ENCODE assay signal across 1 cellular context in the genomic region with DNA sequence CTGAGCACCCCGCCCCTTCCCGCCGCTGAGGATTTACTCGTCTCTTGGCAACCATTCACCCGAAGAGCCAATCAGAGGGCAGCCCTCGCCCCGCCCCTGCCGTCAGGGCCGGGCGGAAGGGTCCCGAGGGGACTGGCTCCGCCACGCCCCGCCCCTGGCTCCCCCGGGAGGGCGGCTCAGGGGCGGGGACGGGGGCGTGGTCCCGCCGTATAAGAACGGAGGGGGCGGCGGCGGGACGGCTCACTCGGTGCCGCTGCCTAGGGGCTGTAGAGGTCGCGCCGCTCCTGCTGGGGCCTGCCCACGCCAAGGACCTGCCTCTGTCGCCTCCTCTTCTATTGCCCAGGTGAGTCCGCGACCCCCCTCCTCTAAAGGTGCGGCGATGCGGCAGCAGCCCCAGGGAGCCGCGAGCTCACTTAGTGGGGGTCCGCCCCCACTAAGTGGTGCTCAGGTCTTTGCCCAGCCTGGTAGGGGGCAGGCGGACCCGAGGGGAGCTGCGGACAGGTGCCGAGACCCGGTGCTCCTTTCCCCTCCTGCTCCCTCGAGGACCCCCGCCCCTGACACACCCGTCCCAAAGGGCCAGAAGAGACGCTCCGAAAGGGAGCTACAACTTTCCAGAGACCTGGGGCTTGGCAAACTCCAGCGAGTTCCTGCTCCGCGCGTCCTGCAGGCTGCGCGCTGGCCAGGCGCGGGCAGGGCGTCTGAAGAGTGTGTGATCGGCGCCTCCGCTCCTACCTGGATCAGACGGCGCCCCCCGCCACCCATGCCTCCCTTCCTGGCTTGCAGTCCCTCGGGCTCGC.
TF ChIP-seq lines count a peak whose summit lies in the region.

Gene TENT5C, plus strand, starts transcription at position 238 of the 797 bp plus-strand sequence. CDS start 16,821 bp downstream, outside the sequence.

TF ChIP-seq in HepG2, 621 proteins besides CTCF, POLR2A, EP300 and RAD21 (continued from another document and continues in another):
- TF ChIP-seq ZBTB2 (CRISPR knock-in tag; IDR thresholded peaks at IDR 0.05; ENCODE audit: low read depth) (no peak), ZZZ3 (CRISPR knock-in tag; IDR thresholded peaks at IDR 0.05; ENCODE audit: borderline replicate concordance) (no peak), KLF6 (CRISPR knock-in tag; IDR thresholded peaks at IDR 0.05) (0 out of 2 replicates have a peak, but pooled peaks have one; percentile 45), TRAFD1 (CRISPR knock-in tag; IDR thresholded peaks at IDR 0.05; ENCODE audit: borderline replicate concordance) (no peak), ZMAT3 (CRISPR knock-in tag; conservative IDR thresholded peaks at IDR 0.05) (0 out of 2 replicates have a peak, but pooled peaks have one; percentile 55), ZNF317 (CRISPR knock-in tag; IDR thresholded peaks at IDR 0.05) (0 out of 2 replicates have a peak, but pooled peaks have one; percentile 48), ZNF468 (CRISPR knock-in tag; IDR thresholded peaks at IDR 0.05) (no peak), PATZ1 (CRISPR knock-in tag; IDR thresholded peaks at IDR 0.05) (peak; percentile 62), SMAD1 (CRISPR knock-in tag; IDR thresholded peaks at IDR 0.05; ENCODE audit: borderline replicate concordance, low read depth) (no peak), ZNF782 (CRISPR knock-in tag; IDR thresholded peaks at IDR 0.05; ENCODE audit: borderline replicate concordance) (no peak), GLMP (CRISPR knock-in tag; IDR thresholded peaks at IDR 0.05; ENCODE audit: borderline replicate concordance) (no peak), FOXK2 (IDR thresholded peaks at IDR 0.05) (no peak), ZNF597 (CRISPR knock-in tag; IDR thresholded peaks at IDR 0.05) (no peak), GABPB1 (CRISPR knock-in tag; IDR thresholded peaks at IDR 0.05) (peak; percentile 74; the same call in 1 of the 2 replicates), MTF1 (CRISPR knock-in tag; IDR thresholded peaks at IDR 0.05) (no peak), ZNF281 (CRISPR knock-in tag; IDR thresholded peaks at IDR 0.05; ENCODE audit: borderline replicate concordance) (no peak), ZNF432 (CRISPR knock-in tag; IDR thresholded peaks at IDR 0.05; ENCODE audit: borderline replicate concordance) (no peak), FOXO1 (CRISPR knock-in tag; IDR thresholded peaks at IDR 0.05) (0 out of 2 replicates have a peak, but pooled peaks have one; percentile 12), CHD4 (IDR thresholded peaks at IDR 0.05; ENCODE audit: borderline replicate concordance, low read length) (no peak)
- TF ChIP-seq, protein P1, sequence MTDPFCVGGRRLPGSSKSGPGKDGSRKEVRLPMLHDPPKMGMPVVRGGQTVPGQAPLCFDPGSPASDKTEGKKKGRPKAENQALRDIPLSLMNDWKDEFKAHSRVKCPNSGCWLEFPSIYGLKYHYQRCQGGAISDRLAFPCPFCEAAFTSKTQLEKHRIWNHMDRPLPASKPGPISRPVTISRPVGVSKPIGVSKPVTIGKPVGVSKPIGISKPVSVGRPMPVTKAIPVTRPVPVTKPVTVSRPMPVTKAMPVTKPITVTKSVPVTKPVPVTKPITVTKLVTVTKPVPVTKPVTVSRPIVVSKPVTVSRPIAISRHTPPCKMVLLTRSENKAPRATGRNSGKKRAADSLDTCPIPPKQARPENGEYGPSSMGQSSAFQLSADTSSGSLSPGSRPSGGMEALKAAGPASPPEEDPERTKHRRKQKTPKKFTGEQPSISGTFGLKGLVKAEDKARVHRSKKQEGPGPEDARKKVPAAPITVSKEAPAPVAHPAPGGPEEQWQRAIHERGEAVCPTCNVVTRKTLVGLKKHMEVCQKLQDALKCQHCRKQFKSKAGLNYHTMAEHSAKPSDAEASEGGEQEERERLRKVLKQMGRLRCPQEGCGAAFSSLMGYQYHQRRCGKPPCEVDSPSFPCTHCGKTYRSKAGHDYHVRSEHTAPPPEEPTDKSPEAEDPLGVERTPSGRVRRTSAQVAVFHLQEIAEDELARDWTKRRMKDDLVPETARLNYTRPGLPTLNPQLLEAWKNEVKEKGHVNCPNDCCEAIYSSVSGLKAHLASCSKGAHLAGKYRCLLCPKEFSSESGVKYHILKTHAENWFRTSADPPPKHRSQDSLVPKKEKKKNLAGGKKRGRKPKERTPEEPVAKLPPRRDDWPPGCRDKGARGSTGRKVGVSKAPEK (CRISPR knock-in tag; IDR thresholded peaks at IDR 0.05; ENCODE audit: borderline replicate concordance) = no peak
- TF ChIP-seq, protein P2, sequence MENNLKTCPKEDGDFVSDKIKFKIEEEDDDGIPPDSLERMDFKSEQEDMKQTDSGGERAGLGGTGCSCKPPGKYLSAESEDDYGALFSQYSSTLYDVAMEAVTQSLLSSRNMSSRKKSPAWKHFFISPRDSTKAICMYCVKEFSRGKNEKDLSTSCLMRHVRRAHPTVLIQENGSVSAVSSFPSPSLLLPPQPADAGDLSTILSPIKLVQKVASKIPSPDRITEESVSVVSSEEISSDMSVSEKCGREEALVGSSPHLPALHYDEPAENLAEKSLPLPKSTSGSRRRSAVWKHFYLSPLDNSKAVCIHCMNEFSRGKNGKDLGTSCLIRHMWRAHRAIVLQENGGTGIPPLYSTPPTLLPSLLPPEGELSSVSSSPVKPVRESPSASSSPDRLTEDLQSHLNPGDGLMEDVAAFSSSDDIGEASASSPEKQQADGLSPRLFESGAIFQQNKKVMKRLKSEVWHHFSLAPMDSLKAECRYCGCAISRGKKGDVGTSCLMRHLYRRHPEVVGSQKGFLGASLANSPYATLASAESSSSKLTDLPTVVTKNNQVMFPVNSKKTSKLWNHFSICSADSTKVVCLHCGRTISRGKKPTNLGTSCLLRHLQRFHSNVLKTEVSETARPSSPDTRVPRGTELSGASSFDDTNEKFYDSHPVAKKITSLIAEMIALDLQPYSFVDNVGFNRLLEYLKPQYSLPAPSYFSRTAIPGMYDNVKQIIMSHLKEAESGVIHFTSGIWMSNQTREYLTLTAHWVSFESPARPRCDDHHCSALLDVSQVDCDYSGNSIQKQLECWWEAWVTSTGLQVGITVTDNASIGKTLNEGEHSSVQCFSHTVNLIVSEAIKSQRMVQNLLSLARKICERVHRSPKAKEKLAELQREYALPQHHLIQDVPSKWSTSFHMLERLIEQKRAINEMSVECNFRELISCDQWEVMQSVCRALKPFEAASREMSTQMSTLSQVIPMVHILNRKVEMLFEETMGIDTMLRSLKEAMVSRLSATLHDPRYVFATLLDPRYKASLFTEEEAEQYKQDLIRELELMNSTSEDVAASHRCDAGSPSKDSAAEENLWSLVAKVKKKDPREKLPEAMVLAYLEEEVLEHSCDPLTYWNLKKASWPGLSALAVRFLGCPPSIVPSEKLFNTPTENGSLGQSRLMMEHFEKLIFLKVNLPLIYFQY (CRISPR knock-in tag; IDR thresholded peaks at IDR 0.05; ENCODE audit: borderline replicate concordance) = no peak
- TF ChIP-seq, protein P3, sequence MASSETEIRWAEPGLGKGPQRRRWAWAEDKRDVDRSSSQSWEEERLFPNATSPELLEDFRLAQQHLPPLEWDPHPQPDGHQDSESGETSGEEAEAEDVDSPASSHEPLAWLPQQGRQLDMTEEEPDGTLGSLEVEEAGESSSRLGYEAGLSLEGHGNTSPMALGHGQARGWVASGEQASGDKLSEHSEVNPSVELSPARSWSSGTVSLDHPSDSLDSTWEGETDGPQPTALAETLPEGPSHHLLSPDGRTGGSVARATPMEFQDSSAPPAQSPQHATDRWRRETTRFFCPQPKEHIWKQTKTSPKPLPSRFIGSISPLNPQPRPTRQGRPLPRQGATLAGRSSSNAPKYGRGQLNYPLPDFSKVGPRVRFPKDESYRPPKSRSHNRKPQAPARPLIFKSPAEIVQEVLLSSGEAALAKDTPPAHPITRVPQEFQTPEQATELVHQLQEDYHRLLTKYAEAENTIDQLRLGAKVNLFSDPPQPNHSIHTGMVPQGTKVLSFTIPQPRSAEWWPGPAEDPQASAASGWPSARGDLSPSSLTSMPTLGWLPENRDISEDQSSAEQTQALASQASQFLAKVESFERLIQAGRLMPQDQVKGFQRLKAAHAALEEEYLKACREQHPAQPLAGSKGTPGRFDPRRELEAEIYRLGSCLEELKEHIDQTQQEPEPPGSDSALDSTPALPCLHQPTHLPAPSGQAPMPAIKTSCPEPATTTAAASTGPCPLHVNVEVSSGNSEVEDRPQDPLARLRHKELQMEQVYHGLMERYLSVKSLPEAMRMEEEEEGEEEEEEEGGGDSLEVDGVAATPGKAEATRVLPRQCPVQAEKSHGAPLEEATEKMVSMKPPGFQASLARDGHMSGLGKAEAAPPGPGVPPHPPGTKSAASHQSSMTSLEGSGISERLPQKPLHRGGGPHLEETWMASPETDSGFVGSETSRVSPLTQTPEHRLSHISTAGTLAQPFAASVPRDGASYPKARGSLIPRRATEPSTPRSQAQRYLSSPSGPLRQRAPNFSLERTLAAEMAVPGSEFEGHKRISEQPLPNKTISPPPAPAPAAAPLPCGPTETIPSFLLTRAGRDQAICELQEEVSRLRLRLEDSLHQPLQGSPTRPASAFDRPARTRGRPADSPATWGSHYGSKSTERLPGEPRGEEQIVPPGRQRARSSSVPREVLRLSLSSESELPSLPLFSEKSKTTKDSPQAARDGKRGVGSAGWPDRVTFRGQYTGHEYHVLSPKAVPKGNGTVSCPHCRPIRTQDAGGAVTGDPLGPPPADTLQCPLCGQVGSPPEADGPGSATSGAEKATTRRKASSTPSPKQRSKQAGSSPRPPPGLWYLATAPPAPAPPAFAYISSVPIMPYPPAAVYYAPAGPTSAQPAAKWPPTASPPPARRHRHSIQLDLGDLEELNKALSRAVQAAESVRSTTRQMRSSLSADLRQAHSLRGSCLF (CRISPR knock-in tag; IDR thresholded peaks at IDR 0.05; ENCODE audit: borderline replicate concordance) = no peak
